In the genomic region with DNA sequence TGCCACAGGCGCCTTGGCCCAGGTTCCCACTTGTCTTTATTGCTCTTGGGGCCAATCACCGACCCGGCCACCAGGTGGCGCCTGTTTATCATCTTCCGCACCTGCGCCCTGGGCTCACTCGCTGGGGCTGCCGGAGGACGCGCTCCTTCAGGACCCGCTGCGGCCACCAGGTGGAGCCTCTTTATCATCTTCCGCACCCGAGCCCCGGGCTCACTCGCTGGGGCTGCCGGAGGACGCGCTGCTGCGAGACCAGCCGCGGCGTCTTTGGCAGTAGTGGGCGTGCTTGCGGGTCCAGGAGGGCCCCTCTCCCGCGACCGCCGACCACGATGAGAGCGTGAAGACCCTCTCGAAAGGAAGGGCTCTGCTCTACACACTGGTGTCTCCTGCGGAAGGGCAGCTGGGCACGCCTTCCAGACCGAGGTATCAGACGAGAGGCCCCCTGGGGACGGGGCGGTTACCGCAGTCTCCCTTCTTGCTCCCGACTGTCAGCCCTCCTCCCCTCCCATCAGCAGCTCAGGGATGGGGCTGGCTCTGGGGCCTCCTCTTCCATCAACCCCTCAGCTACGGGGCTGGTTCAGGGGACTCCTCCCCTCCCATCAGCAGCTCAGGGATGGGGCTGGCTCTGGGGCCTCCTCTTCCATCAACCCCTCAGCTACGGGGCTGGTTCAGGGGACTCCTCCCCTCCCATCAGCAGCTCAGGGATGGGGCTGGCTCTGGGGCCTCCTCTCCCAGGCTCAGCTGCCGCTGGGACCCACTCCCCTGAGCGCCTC, we compare ENCODE assay signal across 8 cellular contexts. TPM values are rescaled to one million over a fixed set of nuclear protein-coding genes. Genes with fewer than 3 reads are reported as not detected.
DNase-seq lines count a peak whose midpoint lies in the region; ATAC-seq, FAIRE-seq and TF ChIP-seq lines count a peak whose summit lies in the region.
"Not testable (repeated sequence)": the region's sequence is repeated elsewhere in the genome, so short reads cannot be mapped to it uniquely, and the experiment has no call there.

No MANE protein-coding gene starts in this region.

- H3K4me1 ChIP-seq in neutrophil (ENCODE audit: control insufficient read depth in 1 of 2, insufficient read depth in 1 of 2, low read depth in 1 of 2, low read length in 1 of 2), result not testable (repeated sequence)

- H3K4me3 Mint-ChIP-seq in IgD-negative memory B cell, result peak overlapping the region; percentile 76 to 90 (median 78)
- peak overlapping the region; percentile 75 for H3K4me3 Mint-ChIP-seq in activated naive CD4-positive, alpha-beta T cell treated with anti-CD3 and anti-CD28 coated beads, Interleukin-2, amount 10 ng/mL, durations not matched to agents 7 days and 5 days
- peak overlapping the region; percentile 86 for H3K4me3 Mint-ChIP-seq in glutamatergic neuron (ENCODE audit: unreplicated experiment)
- peak overlapping the region; percentile 81 to 84 for H3K4me3 Mint-ChIP-seq in stimulated activated naive CD8-positive, alpha-beta T cell treated with anti-CD3 and anti-CD28 coated beads, Interleukin-15, amount 100 ng/mL, for 72 hours

- CTCF ChIA-PET in activated naive CD4-positive, alpha-beta T cell treated with anti-CD3 and anti-CD28 coated beads, Interleukin-2, amount 10 ng/mL, durations not matched to agents 7 days and 5 days (lab: Charles Lee), result interaction anchor here (0.7 to 1.1 kb wide), 2 partner anchors 18 to 173 kb away, joined by 3 read pairs; no protein-coding TSS in a partner anchor

- peak overlapping the region; percentile 39 for H3K4me2 ChIP-seq in SU-DHL-6 (ENCODE audit: low read depth, low read length, poor library complexity, severe bottlenecking)

- not testable (repeated sequence) for H3F3A ChIP-seq in SU-DHL-6 (ENCODE audit: insufficient read depth)

- TF ChIP-seq POLR2A in H54 (IDR thresholded peaks at IDR 0.05; ENCODE audit: low read depth, low read length), result not testable (repeated sequence)

- H3K27ac Mint-ChIP-seq in IgD-negative memory B cell, result peak overlapping the region in 1 of 3 donors; percentile 83
- peak overlapping the region; percentile 37 for H3K27ac Mint-ChIP-seq in activated naive CD4-positive, alpha-beta T cell treated with anti-CD3 and anti-CD28 coated beads, Interleukin-2, amount 10 ng/mL, durations not matched to agents 7 days and 5 days
- peak overlapping the region; percentile 90 for H3K27ac Mint-ChIP-seq in glutamatergic neuron (ENCODE audit: unreplicated experiment)
- H3K27ac Mint-ChIP-seq in stimulated activated naive CD8-positive, alpha-beta T cell treated with anti-CD3 and anti-CD28 coated beads, Interleukin-15, amount 100 ng/mL, for 72 hours, result peak overlapping the region; percentile 67 to 73

- H3K27me3 ChIP-seq in SU-DHL-6 (ENCODE audit: low read length); neutrophil: not testable (repeated sequence)

- peak; percentile 55 for FAIRE-seq in H54 (lab: Jason Lieb, UNC)

- ATAC-seq in stimulated activated naive CD8-positive, alpha-beta T cell treated with anti-CD3 and anti-CD28 coated beads, Interleukin-15, amount 100 ng/mL, for 72 hours, result peak; percentile 98

- not testable (repeated sequence) for H4K20me1 ChIP-seq in SU-DHL-6 (ENCODE audit: low read depth, low read length)

- H3K79me2 ChIP-seq in SU-DHL-6 (ENCODE audit: insufficient read depth, low read length), result not testable (repeated sequence)

- H3K36me3 Mint-ChIP-seq in IgD-negative memory B cell; activated naive CD4-positive, alpha-beta T cell treated with anti-CD3 and anti-CD28 coated beads, Interleukin-2, amount 10 ng/mL, durations not matched to agents 7 days and 5 days; glutamatergic neuron (ENCODE audit: unreplicated experiment): not testable (repeated sequence)

- H3K9ac ChIP-seq in SU-DHL-6 (ENCODE audit: low read length), result not testable (repeated sequence)

- not testable (repeated sequence) for H3K9me2 ChIP-seq in SU-DHL-6 (replicated peaks; ENCODE audit: insufficient read depth, low read length)

- not testable (repeated sequence) for H3K9me3 ChIP-seq in SU-DHL-6 (ENCODE audit: insufficient read depth, low read length); neutrophil

- not testable (repeated sequence) for H3K27ac ChIP-seq in SU-DHL-6 (ENCODE audit: low read depth, low read length); neutrophil

- TF ChIP-seq CTCF in SU-DHL-6 (IDR thresholded peaks at IDR 0.05; ENCODE audit: insufficient read depth, low read length, poor library complexity, severe bottlenecking) (peak; percentile 79), glutamatergic neuron (IDR thresholded peaks at IDR 0.05; ENCODE audit: partially characterized antibody, unreplicated experiment) (peak; percentile 99), neutrophil (IDR thresholded peaks at IDR 0.05) (peak; percentile 90)

- DNase-seq in H54 (ENCODE audit: insufficient read length, low spot score) (peak; percentile 58), glutamatergic neuron (peak; percentile 97)
- peak; percentile 94 for DNase-seq in activated naive CD4-positive, alpha-beta T cell treated with anti-CD3 and anti-CD28 coated beads, Interleukin-2, amount 10 ng/mL, durations not matched to agents 7 days and 5 days
- peak; percentile 94 to 96 for DNase-seq in stimulated activated naive CD8-positive, alpha-beta T cell treated with anti-CD3 and anti-CD28 coated beads, Interleukin-15, amount 100 ng/mL, for 72 hours

- H3K27me3 Mint-ChIP-seq in IgD-negative memory B cell; activated naive CD4-positive, alpha-beta T cell treated with anti-CD3 and anti-CD28 coated beads, Interleukin-2, amount 10 ng/mL, durations not matched to agents 7 days and 5 days; glutamatergic neuron (ENCODE audit: unreplicated experiment); stimulated activated naive CD8-positive, alpha-beta T cell treated with anti-CD3 and anti-CD28 coated beads, Interleukin-15, amount 100 ng/mL, for 72 hours: not testable (repeated sequence)

- H3K36me3 ChIP-seq in SU-DHL-6 (ENCODE audit: low read length); neutrophil: not testable (repeated sequence)

- not testable (repeated sequence) for H2AFZ ChIP-seq in SU-DHL-6 (ENCODE audit: low read depth, low read length, severe bottlenecking)

- H3K4me3 ChIP-seq in GM08714 (ENCODE audit: low read length) (peak overlapping the region; percentile 35; the same call in 1 of the 2 replicates), neutrophil (ENCODE audit: low read depth in 1 of 2, low read length in 1 of 2) (peak overlapping the region; percentile 46 to 63)
- not testable (repeated sequence) for H3K4me3 ChIP-seq in SU-DHL-6 (ENCODE audit: insufficient read depth, low read length, poor library complexity, severe bottlenecking)

- not testable (repeated sequence) for H3K9me3 Mint-ChIP-seq in IgD-negative memory B cell; activated naive CD4-positive, alpha-beta T cell treated with anti-CD3 and anti-CD28 coated beads, Interleukin-2, amount 10 ng/mL, durations not matched to agents 7 days and 5 days; glutamatergic neuron (ENCODE audit: unreplicated experiment); stimulated activated naive CD8-positive, alpha-beta T cell treated with anti-CD3 and anti-CD28 coated beads, Interleukin-15, amount 100 ng/mL, for 72 hours

- H3K4me1 Mint-ChIP-seq in IgD-negative memory B cell; activated naive CD4-positive, alpha-beta T cell treated with anti-CD3 and anti-CD28 coated beads, Interleukin-2, amount 10 ng/mL, durations not matched to agents 7 days and 5 days; glutamatergic neuron (ENCODE audit: low read depth, unreplicated experiment); stimulated activated naive CD8-positive, alpha-beta T cell treated with anti-CD3 and anti-CD28 coated beads, Interleukin-15, amount 100 ng/mL, for 72 hours: not testable (repeated sequence)

RNA-seq across cellular contexts. Expression of gene OR2L8, which starts 11.5 kb away (rescaled TPM):
- polyA plus RNA-seq in IgD-negative memory B cell, result not detected
- 0.61 TPM for total RNA-seq in glutamatergic neuron (ENCODE audit: unreplicated experiment)

RNA-seq across cellular contexts. Expression of gene OR2AJ1, which starts 12.5 kb away (rescaled TPM):
- polyA plus RNA-seq in IgD-negative memory B cell, result not detected
- not detected for total RNA-seq in glutamatergic neuron (ENCODE audit: unreplicated experiment)

RNA-seq across cellular contexts. Expression of gene OR2T8, which starts 17.1 kb away (rescaled TPM):
- polyA plus RNA-seq in IgD-negative memory B cell, result not detected
- not detected for total RNA-seq in glutamatergic neuron (ENCODE audit: unreplicated experiment)

RNA-seq across cellular contexts. Expression of gene OR2AK2, which starts 27.9 kb away (rescaled TPM):
- not detected for polyA plus RNA-seq in IgD-negative memory B cell
- 0.49 TPM for total RNA-seq in glutamatergic neuron (ENCODE audit: unreplicated experiment)

RNA-seq across cellular contexts. Expression of gene OR2W3, which starts 41.8 kb away (rescaled TPM):
- 0.91 TPM for polyA plus RNA-seq in IgD-negative memory B cell
- 1.8 TPM for total RNA-seq in glutamatergic neuron (ENCODE audit: unreplicated experiment)
